In genomic region chr5:150401376-150402201, GRCh38 we compare ENCODE assay signal across 16 cellular contexts. TPM values are rescaled to one million over a fixed set of nuclear protein-coding genes. Genes with fewer than 3 reads are reported as not detected.
A peak's percentile ranks its signal among the peaks of the same experiment; 100 is the strongest.
DNase-seq lines count a peak whose midpoint lies in the region; ATAC-seq and TF ChIP-seq lines count a peak whose summit lies in the region.
"Had no signal": no experiment of that assay in that cellular context is flagged by ENCODE, and none has a peak within 500 bp of the region (broad histone marks: within the 10 kb centered on the region; RNA-seq: fewer than 3 reads in every experiment).

No MANE protein-coding gene starts in this region.

- H2AFZ ChIP-seq in KMS-11 (ENCODE audit: low read depth) = no peak overlapping the region

- no peak for ATAC-seq in activated naive CD8-positive, alpha-beta T cell treated with anti-CD3 and anti-CD28 coated beads, Interleukin-2, amount 50 U/mL, for 24 hours
- no peak for ATAC-seq in GM21529 (IDR thresholded peaks at IDR 0.05; ENCODE audit: unreplicated experiment)

- peak overlapping the region; percentile 22; the same call in 1 of the 2 replicates for H3K27ac ChIP-seq in KMS-11

- no peaks in the 10 kb centered on the region for H3K27me3 Mint-ChIP-seq in T-helper 2 cell treated with Interferon-gamma antibody and Interleukin-4, amounts not matched to agents 5 μg/mL and 100 μg/mL, for 36 hours (ENCODE audit: low read depth)
- no peaks in the 10 kb centered on the region for H3K27me3 Mint-ChIP-seq in activated naive CD8-positive, alpha-beta T cell treated with anti-CD3 and anti-CD28 coated beads, Interleukin-2, amount 50 U/mL, for 24 hours
- H3K27me3 Mint-ChIP-seq in neural crest cell (ENCODE audit: low read depth) = no peaks in the 10 kb centered on the region

- no peak overlapping the region for H3K4me3 Mint-ChIP-seq in T-helper 2 cell treated with Interferon-gamma antibody and Interleukin-4, amounts not matched to agents 5 μg/mL and 100 μg/mL, for 36 hours
- no peak overlapping the region for H3K4me3 Mint-ChIP-seq in activated naive CD8-positive, alpha-beta T cell treated with anti-CD3 and anti-CD28 coated beads, Interleukin-2, amount 50 U/mL, for 24 hours
- H3K4me3 Mint-ChIP-seq in neural crest cell = no peak overlapping the region

- no peaks in the 10 kb centered on the region for H3K79me2 ChIP-seq in KMS-11 (ENCODE audit: insufficient read depth, low read depth)

- peaks cover 51% of the 10 kb centered on the region for H3K36me3 Mint-ChIP-seq in T-helper 2 cell treated with Interferon-gamma antibody and Interleukin-4, amounts not matched to agents 5 μg/mL and 100 μg/mL, for 36 hours (ENCODE audit: low read depth)
- peaks cover 51% of the 10 kb centered on the region for H3K36me3 Mint-ChIP-seq in activated naive CD8-positive, alpha-beta T cell treated with anti-CD3 and anti-CD28 coated beads, Interleukin-2, amount 50 U/mL, for 24 hours (ENCODE audit: low read depth)
- H3K36me3 Mint-ChIP-seq in neural crest cell (ENCODE audit: low read depth) = peaks cover 6% of the 10 kb centered on the region

- H3K27ac Mint-ChIP-seq in T-helper 2 cell treated with Interferon-gamma antibody and Interleukin-4, amounts not matched to agents 5 μg/mL and 100 μg/mL, for 36 hours = peak overlapping the region; percentile 60
- peak overlapping the region; percentile 75 for H3K27ac Mint-ChIP-seq in activated naive CD8-positive, alpha-beta T cell treated with anti-CD3 and anti-CD28 coated beads, Interleukin-2, amount 50 U/mL, for 24 hours
- peak overlapping the region; percentile 83 for H3K27ac Mint-ChIP-seq in neural crest cell (ENCODE audit: unreplicated experiment)

- no peaks in the 10 kb centered on the region for H4K20me1 ChIP-seq in KMS-11 (ENCODE audit: insufficient read depth)

- H3K4me1 Mint-ChIP-seq in T-helper 2 cell treated with Interferon-gamma antibody and Interleukin-4, amounts not matched to agents 5 μg/mL and 100 μg/mL, for 36 hours (ENCODE audit: low read depth) = peaks cover 4% of the 10 kb centered on the region
- no peaks in the 10 kb centered on the region for H3K4me1 Mint-ChIP-seq in activated naive CD8-positive, alpha-beta T cell treated with anti-CD3 and anti-CD28 coated beads, Interleukin-2, amount 50 U/mL, for 24 hours
- no peaks in the 10 kb centered on the region for H3K4me1 Mint-ChIP-seq in neural crest cell

- H3K27me3 ChIP-seq in KMS-11 (ENCODE audit: insufficient read depth, low read depth) = no peaks in the 10 kb centered on the region
- H3K27me3 ChIP-seq: upper lobe of left lung had no signal

- H3K4me3 ChIP-seq in KMS-11 (IDR thresholded peaks at IDR 0.05; ENCODE audit: insufficient read depth, low read depth, low read length) = no peak overlapping the region
- H3K4me3 ChIP-seq: upper lobe of left lung had no signal

- no peak for DNase-seq in T-helper 2 cell treated with Interferon-gamma antibody and Interleukin-4, amounts not matched to agents 5 μg/mL and 100 μg/mL, for 36 hours (ENCODE audit: low spot score)
- DNase-seq in T-helper 2 cell (no peak), neural crest cell (ENCODE audit: low read depth, low spot score) (no peak), hepatic stellate cell (ENCODE audit: low spot score) (no peak), RKO (ENCODE audit: low spot score) (no peak)
- no peak for DNase-seq in activated naive CD8-positive, alpha-beta T cell treated with anti-CD3 and anti-CD28 coated beads, Interleukin-2, amount 50 U/mL, for 24 hours
- DNase-seq: 8988T, head of caudate nucleus, NCI-H187 treated with DMSO at 0.1 percent for 48 hours, NCI-H69, nucleus accumbens, SHP77, small intestine, upper lobe of left lung had no signal

- H3K36me3 ChIP-seq in KMS-11 (ENCODE audit: insufficient read depth) = peaks cover 4% of the 10 kb centered on the region; the same call in 1 of the 2 replicates

- TF ChIP-seq CTCF in KMS-11 (conservative IDR thresholded peaks at IDR 0.05; ENCODE audit: low read depth, low read length) = no peak
- no peak for TF ChIP-seq CTCF in neural crest cell (conservative IDR thresholded peaks at IDR 0.05)

- no peaks in the 10 kb centered on the region for H3K4me1 ChIP-seq in KMS-11 (ENCODE audit: low read depth, poor library complexity, severe bottlenecking)

- H3K9me3 Mint-ChIP-seq in T-helper 2 cell treated with Interferon-gamma antibody and Interleukin-4, amounts not matched to agents 5 μg/mL and 100 μg/mL, for 36 hours = no peaks in the 10 kb centered on the region
- H3K9me3 Mint-ChIP-seq in activated naive CD8-positive, alpha-beta T cell treated with anti-CD3 and anti-CD28 coated beads, Interleukin-2, amount 50 U/mL, for 24 hours = no peaks in the 10 kb centered on the region
- no peaks in the 10 kb centered on the region for H3K9me3 Mint-ChIP-seq in neural crest cell

- no peak overlapping the region for H3K9ac ChIP-seq in KMS-11

- H3K4me2 ChIP-seq in KMS-11 = no peak overlapping the region

RNA-seq across cellular contexts. Expression of gene CD74, which starts 11.1 kb away (rescaled TPM):
- 6.3 and 7.3 TPM in 2 replicates for total RNA-seq in neural crest cell

RNA-seq across cellular contexts. Expression of gene TCOF1, which starts 44.1 kb away (rescaled TPM):
- total RNA-seq in neural crest cell = 91.1 and 96.0 TPM in 2 replicates

RNA-seq across cellular contexts. Expression of gene RPS14, which starts 48.0 kb away (rescaled TPM):
- total RNA-seq in neural crest cell = 2,170 and 2,213 TPM in 2 replicates
